Comparison of ENCODE assay signal across 8 cellular contexts in genomic region chr10:2928219-2928840, GRCh38.
DNase-seq lines count a peak whose midpoint lies in the region; ATAC-seq lines count a peak whose summit lies in the region.

No MANE protein-coding gene starts in this region.

- H3K4me2 ChIP-seq in BLaER1 treated with 17β-estradiol and CSF1 and Interleukin-3, amounts not matched to agents 10 nM and 100 nM, result peak overlapping the region in 9 of 11 experiments; percentile 14 to 89 (median 78); a peak in 15 of 22 replicates

- peaks cover 16 to 51% (median 41%) of the 10 kb centered on the region in 10 experiments for H3K4me1 ChIP-seq in BLaER1 treated with 17β-estradiol and CSF1 and Interleukin-3, amounts not matched to agents 10 nM and 100 nM

- no peak overlapping the region for H3K4me3 ChIP-seq in BLaER1 treated with 17β-estradiol and CSF1 and Interleukin-3, amounts not matched to agents 10 nM and 100 nM

- H3K27ac ChIP-seq in BLaER1 treated with 17β-estradiol and CSF1 and Interleukin-3, amounts not matched to agents 10 nM and 100 nM, result no peak overlapping the region

- no peaks in the 10 kb centered on the region for H3K36me3 ChIP-seq in BLaER1 treated with 17β-estradiol and CSF1 and Interleukin-3, amounts not matched to agents 10 nM and 100 nM

- ATAC-seq in GM19025 (IDR thresholded peaks at IDR 0.05; ENCODE audit: low read depth, unreplicated experiment) (peak; percentile 83), HG03103 (IDR thresholded peaks at IDR 0.05; ENCODE audit: low read depth, unreplicated experiment) (peak; percentile 85)

- H3K9ac ChIP-seq in BLaER1 treated with 17β-estradiol and CSF1 and Interleukin-3, amounts not matched to agents 10 nM and 100 nM, result no peak overlapping the region

- DNase-seq in NCI-H460 (ENCODE audit: extremely low read depth, low read depth) (peak; percentile 61), ecto neural progenitor cell (ENCODE audit: low spot score) (peak; percentile 85), medulla oblongata (ENCODE audit: extremely low spot score) (peak; percentile 86)
- DNase-seq in activated CD4-positive, alpha-beta T cell treated with anti-CD3 and anti-CD28 coated beads, Interleukin-2, amount 50 U/mL, for 1 hour, result peak; percentile 32
- peak; percentile 88 for DNase-seq in stimulated activated CD8-positive, alpha-beta memory T cell treated with anti-CD3 and anti-CD28 coated beads, Interleukin-4, amount 100 ng/mL, for 48 hours

- H4K20me1 ChIP-seq in BLaER1 treated with 17β-estradiol and CSF1 and Interleukin-3, amounts not matched to agents 10 nM and 100 nM, result no peaks in the 10 kb centered on the region

- H3K9me3 ChIP-seq in BLaER1 treated with 17β-estradiol and CSF1 and Interleukin-3, amounts not matched to agents 10 nM and 100 nM (replicated peaks in 1 of 11), result peaks cover 16 to 26% (median 22%) of the 10 kb centered on the region in 11 experiments

- H3K27me3 ChIP-seq in BLaER1 treated with 17β-estradiol and CSF1 and Interleukin-3, amounts not matched to agents 10 nM and 100 nM, result no peaks in the 10 kb centered on the region; a peak in 1 of 22 replicates

Comparison
In these comparisons a context has a peak if more than half of its experiments do, and no peak if none do; other contexts are left out.
1. DNase-seq: peak in every context shown above with its lines; median percentile 88 in stimulated activated CD8-positive, alpha-beta memory T cell treated with anti-CD3 and anti-CD28 coated beads, Interleukin-4, amount 100 ng/mL, for 48 hours; 86 in medulla oblongata; 85 in ecto neural progenitor cell; 61 in NCI-H460; 32 in activated CD4-positive, alpha-beta T cell treated with anti-CD3 and anti-CD28 coated beads, Interleukin-2, amount 50 U/mL, for 1 hour.